Comparison of ENCODE assay signal across 8 cellular contexts in genomic region chr3:98732239-98733054, GRCh38. TPM values are rescaled to one million over a fixed set of nuclear protein-coding genes. Genes with fewer than 3 reads are reported as not detected.
DNase-seq lines count a peak whose midpoint lies in the region; ATAC-seq and TF ChIP-seq lines count a peak whose summit lies in the region.

No MANE protein-coding gene starts in this region.

- peaks cover 31% of the 10 kb centered on the region for H3K27me3 ChIP-seq in CD4-positive, CD25-positive, alpha-beta regulatory T cell (ENCODE audit: control insufficient read depth, insufficient read depth, low read length)
- H3K27me3 ChIP-seq in RWPE2 (ENCODE audit: insufficient read depth, poor library complexity, severe bottlenecking) (no peaks in the 10 kb centered on the region), colonic mucosa (peaks cover 13% of the 10 kb centered on the region), layer of hippocampus (ENCODE audit: control insufficient read depth, insufficient read depth, low read length) (no peaks in the 10 kb centered on the region)

- no peaks in the 10 kb centered on the region for H3K9me3 ChIP-seq in CD4-positive, CD25-positive, alpha-beta regulatory T cell (ENCODE audit: control insufficient read depth in 2 of 2, low read length in 2 of 2)
- H3K9me3 ChIP-seq in RWPE2 (ENCODE audit: severe bottlenecking) (no peaks in the 10 kb centered on the region), colonic mucosa (no peaks in the 10 kb centered on the region)

- intact Hi-C loops in colonic mucosa (cut with DNase I): no loop called here

- no peak overlapping the region for H3K27ac ChIP-seq in CD4-positive, CD25-positive, alpha-beta regulatory T cell (ENCODE audit: insufficient read depth, low read length, poor library complexity, severe bottlenecking)
- H3K27ac ChIP-seq in RWPE2 (ENCODE audit: poor library complexity, severe bottlenecking) (no peak overlapping the region), colonic mucosa (no peak overlapping the region), layer of hippocampus (ENCODE audit: low read depth, low read length) (peak overlapping the region; percentile 49)

- H3K36me3 ChIP-seq in CD4-positive, CD25-positive, alpha-beta regulatory T cell (ENCODE audit: control insufficient read depth, insufficient read depth, low read length): no peaks in the 10 kb centered on the region
- H3K36me3 ChIP-seq in RWPE2 (ENCODE audit: low read depth) (no peaks in the 10 kb centered on the region), colonic mucosa (no peaks in the 10 kb centered on the region)

- peaks cover 0 to 19% (median 12%) of the 10 kb centered on the region in 4 donors for H3K4me1 Mint-ChIP-seq in CD4-positive, CD25-positive, alpha-beta regulatory T cell
- H3K4me1 Mint-ChIP-seq in stimulated activated effector memory CD8-positive, alpha-beta T cell treated with anti-CD3 and anti-CD28 coated beads, Interleukin-12 subunit alpha, Interleukin-12 subunit beta, amount 100 ng/mL, for 72 hours: peaks cover 5% of the 10 kb centered on the region

- no peak for TF ChIP-seq CTCF in RWPE2 (IDR thresholded peaks at IDR 0.05; ENCODE audit: poor library complexity, severe bottlenecking)
- no peak for TF ChIP-seq CTCF in colonic mucosa (IDR thresholded peaks at IDR 0.05)

- peak in 1 of 3 donors; percentile 3 for DNase-seq in CD4-positive, CD25-positive, alpha-beta regulatory T cell
- DNase-seq in RWPE2 (ENCODE audit: low spot score) (peak; percentile 52), colonic mucosa (peak; percentile 43), NAMALWA (ENCODE audit: low spot score) (no peak)
- peak; percentile 3 to 50 for DNase-seq in stimulated activated effector memory CD8-positive, alpha-beta T cell treated with anti-CD3 and anti-CD28 coated beads, Interleukin-12 subunit alpha, Interleukin-12 subunit beta, amount 100 ng/mL, for 72 hours (ENCODE audit: low spot score in 2 of 2)

- peak; percentile 53 for TF ChIP-seq POLR2A in GM18951 (IDR thresholded peaks at IDR 0.05; ENCODE audit: extremely low read depth, insufficient read depth, insufficient read length)

- H3K9me3 Mint-ChIP-seq in CD4-positive, CD25-positive, alpha-beta regulatory T cell: peaks cover 0 to 6% (median 0%) of the 10 kb centered on the region in 7 donors
- no peaks in the 10 kb centered on the region for H3K9me3 Mint-ChIP-seq in stimulated activated effector memory CD8-positive, alpha-beta T cell treated with anti-CD3 and anti-CD28 coated beads, Interleukin-12 subunit alpha, Interleukin-12 subunit beta, amount 100 ng/mL, for 72 hours

- H3K4me1 ChIP-seq in CD4-positive, CD25-positive, alpha-beta regulatory T cell (ENCODE audit: control insufficient read depth, insufficient read depth, low read length, poor library complexity, severe bottlenecking): peaks cover 19% of the 10 kb centered on the region
- H3K4me1 ChIP-seq in RWPE2 (ENCODE audit: insufficient read depth, poor library complexity, severe bottlenecking) (no peaks in the 10 kb centered on the region), colonic mucosa (no peaks in the 10 kb centered on the region)

- ATAC-seq in CD4-positive, CD25-positive, alpha-beta regulatory T cell (ENCODE audit: low read depth in 2 of 2): no peak
- ATAC-seq in HG03196 (IDR thresholded peaks at IDR 0.05; ENCODE audit: unreplicated experiment) (peak; percentile 35), RWPE2 (ENCODE audit: low read depth) (peak; percentile 67)
- peak; percentile 44 for ATAC-seq in stimulated activated effector memory CD8-positive, alpha-beta T cell treated with anti-CD3 and anti-CD28 coated beads, Interleukin-12 subunit alpha, Interleukin-12 subunit beta, amount 100 ng/mL, for 72 hours

- no peak overlapping the region for H3K4me3 ChIP-seq in CD4-positive, CD25-positive, alpha-beta regulatory T cell (ENCODE audit: low read depth, low read length)
- H3K4me3 ChIP-seq in RWPE2 (ENCODE audit: severe bottlenecking) (peak overlapping the region; percentile 61), colonic mucosa (peak overlapping the region; percentile 48)

- peak overlapping the region in 1 of 2 donors; percentile 64 for H3K9ac ChIP-seq in colonic mucosa (ENCODE audit: low read depth in 2 of 2, low read length in 2 of 2)

- H3K4me3 Mint-ChIP-seq in CD4-positive, CD25-positive, alpha-beta regulatory T cell: peak overlapping the region in 3 of 4 donors; percentile 58 to 85 (median 72)
- peak overlapping the region; percentile 52 for H3K4me3 Mint-ChIP-seq in stimulated activated effector memory CD8-positive, alpha-beta T cell treated with anti-CD3 and anti-CD28 coated beads, Interleukin-12 subunit alpha, Interleukin-12 subunit beta, amount 100 ng/mL, for 72 hours

- no peak overlapping the region for H3K27ac Mint-ChIP-seq in CD4-positive, CD25-positive, alpha-beta regulatory T cell
- H3K27ac Mint-ChIP-seq in stimulated activated effector memory CD8-positive, alpha-beta T cell treated with anti-CD3 and anti-CD28 coated beads, Interleukin-12 subunit alpha, Interleukin-12 subunit beta, amount 100 ng/mL, for 72 hours: no peak overlapping the region

- in situ Hi-C loops in GM18951 (cut with MboI; ENCODE audit: low sequenced_read_pairs, unreplicated experiment): no loop called here

- peaks cover 69% of the 10 kb centered on the region for H3K27me3 Mint-ChIP-seq in CD4-positive, CD25-positive, alpha-beta regulatory T cell

- no peaks in the 10 kb centered on the region for H3K36me3 Mint-ChIP-seq in CD4-positive, CD25-positive, alpha-beta regulatory T cell
- no peaks in the 10 kb centered on the region for H3K36me3 Mint-ChIP-seq in stimulated activated effector memory CD8-positive, alpha-beta T cell treated with anti-CD3 and anti-CD28 coated beads, Interleukin-12 subunit alpha, Interleukin-12 subunit beta, amount 100 ng/mL, for 72 hours

RNA-seq across cellular contexts. Expression of gene ST3GAL6, which starts 30.7 kb away (rescaled TPM):
- total RNA-seq in CD4-positive, CD25-positive, alpha-beta regulatory T cell: 0.89 TPM
- under 1 TPM in 1 of 4 donors, not detected in 3; 0.37 TPM for polyA plus RNA-seq in CD4-positive, CD25-positive, alpha-beta regulatory T cell
- 1 to 10 TPM; 2.3 to 2.5 TPM for total RNA-seq in colonic mucosa

Comparison
In these comparisons a context has a peak if more than half of its experiments do, and no peak if none do; other contexts are left out.
1. ATAC-seq: peak in HG03196 (single experiment), RWPE2 (single experiment) and stimulated activated effector memory CD8-positive, alpha-beta T cell treated with anti-CD3 and anti-CD28 coated beads, Interleukin-12 subunit alpha, Interleukin-12 subunit beta, amount 100 ng/mL, for 72 hours (single experiment); none in CD4-positive, CD25-positive, alpha-beta regulatory T cell (0 of 2).